ENCODE assay signal across 8 cellular contexts in genomic region chr5:149464796-149465489, GRCh38.
DNase-seq lines count a peak whose midpoint lies in the region; ATAC-seq and TF ChIP-seq lines count a peak whose summit lies in the region.
"Had no signal": no experiment of that assay in that cellular context is flagged by ENCODE, and none has a peak within 500 bp of the region (broad histone marks: within the 10 kb centered on the region; RNA-seq: fewer than 3 reads in every experiment).

No MANE protein-coding gene starts in this region.

- no peaks in the 10 kb centered on the region for H3K36me3 ChIP-seq in Panc1 (ENCODE audit: control insufficient read depth, insufficient read depth, low read length)
- no peaks in the 10 kb centered on the region for H3K36me3 ChIP-seq in esophagus (ENCODE audit: control insufficient read depth in 2 of 2, insufficient read depth in 2 of 2, low read length in 1 of 2)
- H3K36me3 ChIP-seq in mucosa of rectum (ENCODE audit: control insufficient read depth in 2 of 2, insufficient read depth in 2 of 2, low read length in 2 of 2): no peaks in the 10 kb centered on the region
- no peaks in the 10 kb centered on the region for H3K36me3 ChIP-seq in upper lobe of right lung

- DNase-seq in Panc1 (ENCODE audit: low read depth, low spot score) (no peak), upper lobe of right lung (no peak), HuH-7.5 (ENCODE audit: low spot score) (no peak)
- no peak for DNase-seq in stimulated activated naive CD4-positive, alpha-beta T cell (lab: John Stamatoyannopoulos, UW)
- DNase-seq: NCI-H1105 treated with DMSO at 0.1 percent for 48 hours had no signal

- in situ Hi-C loops in Panc1 (cut with HindIII; ENCODE audit: low pct_unique_long_range_greater_than_20kb, low sequenced_read_pairs): no loop called here

- H3K27ac ChIP-seq in Panc1 (ENCODE audit: low read length) (peak overlapping the region; percentile 6), esophagus (ENCODE audit: low read depth in 2 of 2, low read length in 1 of 2) (peak overlapping the region; percentile 20 to 67), mucosa of rectum (ENCODE audit: low read depth in 2 of 2, low read length in 2 of 2) (peak overlapping the region; percentile 67 to 80), upper lobe of right lung (peak overlapping the region; percentile 43)

- H3K4me3 ChIP-seq in Panc1 (ENCODE audit: low read depth in 2 of 2, low read length in 2 of 2) (no peak overlapping the region), esophagus (ENCODE audit: low read depth in 1 of 2, low read length in 2 of 2) (no peak overlapping the region), mucosa of rectum (ENCODE audit: low read length in 2 of 2) (peak overlapping the region in 1 of 2 donors; percentile 7), upper lobe of right lung (no peak overlapping the region)

- ATAC-seq in Panc1 (no peak), upper lobe of right lung (peak; percentile 49), HG02798 (IDR thresholded peaks at IDR 0.05; ENCODE audit: poor library complexity, unreplicated experiment) (no peak)

- intact Hi-C loops in Panc1 (cut with micrococcal nuclease; ENCODE audit: unreplicated experiment) (no loop called here), upper lobe of right lung (cut with DNase I) (no loop called here)

- CTCF ChIA-PET in Panc1 (lab: Charles Lee): interaction anchor here (1.2 to 1.7 kb wide), 2 partner anchors 21 to 153 kb away, joined by 3 to 4 read pairs; no protein-coding TSS in a partner anchor

- no peaks in the 10 kb centered on the region for H3K27me3 ChIP-seq in Panc1 (ENCODE audit: control insufficient read depth, insufficient read depth, low read length)
- H3K27me3 ChIP-seq in esophagus (ENCODE audit: control insufficient read depth in 1 of 2, insufficient read depth in 2 of 2, low read length in 2 of 2): no peaks in the 10 kb centered on the region
- no peaks in the 10 kb centered on the region for H3K27me3 ChIP-seq in mucosa of rectum (ENCODE audit: control insufficient read depth in 2 of 2, insufficient read depth in 2 of 2, low read length in 2 of 2)
- no peaks in the 10 kb centered on the region for H3K27me3 ChIP-seq in upper lobe of right lung

- H3K4me1 ChIP-seq in Panc1 (ENCODE audit: control insufficient read depth, insufficient read depth, low read length) (peaks cover 17% of the 10 kb centered on the region), esophagus (ENCODE audit: control insufficient read depth in 2 of 2, insufficient read depth in 2 of 2, low read length in 1 of 2) (peaks cover 0 to 3% of the 10 kb centered on the region in 2 donors), mucosa of rectum (ENCODE audit: control insufficient read depth in 2 of 2, insufficient read depth in 2 of 2, low read length in 2 of 2) (peaks cover 20 to 32% of the 10 kb centered on the region in 2 donors), upper lobe of right lung (peaks cover 5% of the 10 kb centered on the region)

- H3K9me3 ChIP-seq in Panc1 (ENCODE audit: control insufficient read depth, insufficient read depth, low read depth, low read length) (no peaks in the 10 kb centered on the region), esophagus (ENCODE audit: control insufficient read depth in 2 of 2, insufficient read depth in 1 of 2, low read depth in 1 of 2, low read length in 1 of 2) (no peaks in the 10 kb centered on the region), mucosa of rectum (ENCODE audit: control insufficient read depth in 2 of 2, low read length in 2 of 2) (no peaks in the 10 kb centered on the region), upper lobe of right lung (no peaks in the 10 kb centered on the region)

- POLR2A ChIA-PET in Panc1 (lab: Charles Lee): no interaction called here

- no peak for TF ChIP-seq CTCF in Panc1 (IDR thresholded peaks at IDR 0.05)
- no peak for TF ChIP-seq CTCF in upper lobe of right lung (IDR thresholded peaks at IDR 0.05)

- WGBS in esophagus, 2 donors: 48 to 60% methylated on average over 8 of the region's 8 CpGs

- H3K9ac ChIP-seq in mucosa of rectum (ENCODE audit: low read depth in 1 of 2, low read length in 2 of 2): peak overlapping the region; percentile 27 to 34

- no TSS peak for BruUV-seq in Panc1 (replicated peaks; lab: Mats Ljungman, UMichigan)

Comparison
In these comparisons a context has a peak if more than half of its experiments do, and no peak if none do; other contexts are left out.
1. H3K27ac ChIP-seq: peak in every context shown above with its lines; median percentile 74 in mucosa of rectum; 44 in esophagus; 43 in upper lobe of right lung; 6 in Panc1.